ENCODE assay signal across 19 cellular contexts in genomic region chr18:9905401-9905922, GRCh38. TPM values are rescaled to one million over a fixed set of nuclear protein-coding genes. Genes with fewer than 3 reads are reported as not detected.
DNase-seq lines count a peak whose midpoint lies in the region; ATAC-seq and TF ChIP-seq lines count a peak whose summit lies in the region.
"Had no signal": no experiment of that assay in that cellular context is flagged by ENCODE, and none has a peak within 500 bp of the region (broad histone marks: within the 10 kb centered on the region; RNA-seq: fewer than 3 reads in every experiment).

No MANE protein-coding gene starts in this region.

- H3K9me2 ChIP-seq in PC-3 (replicated peaks; ENCODE audit: low read length): no peaks in the 10 kb centered on the region

- H3K4me2 ChIP-seq in PC-3 (ENCODE audit: low read length): no peak overlapping the region

- no peak overlapping the region for H3K4me3 ChIP-seq in PC-3 (ENCODE audit: low read length)
- no peak overlapping the region for H3K4me3 ChIP-seq in effector memory CD4-positive, alpha-beta T cell (ENCODE audit: insufficient read depth, low read depth, low read length, poor library complexity, severe bottlenecking)
- H3K4me3 ChIP-seq: heart left ventricle had no signal

- H3K36me3 ChIP-seq in PC-3 (ENCODE audit: low read depth, low read length): no peaks in the 10 kb centered on the region
- H3K36me3 ChIP-seq in effector memory CD4-positive, alpha-beta T cell (ENCODE audit: control insufficient read depth, insufficient read depth, low read length): no peaks in the 10 kb centered on the region
- H3K36me3 ChIP-seq: heart left ventricle had no signal

- H3K27ac ChIP-seq in PC-3 (ENCODE audit: low read length): no peak overlapping the region
- H3K27ac ChIP-seq in effector memory CD4-positive, alpha-beta T cell (ENCODE audit: insufficient read depth, low read length, poor library complexity, severe bottlenecking): no peak overlapping the region
- H3K27ac ChIP-seq: heart left ventricle had no signal

- CTCF ChIA-PET in PC-3 (lab: Charles Lee): no interaction called here

- peak; percentile 24 for DNase-seq in EH (ENCODE audit: low read depth)
- DNase-seq in PC-3: peak; percentile 20
- peak; percentile 32 for DNase-seq in myocyte (ENCODE audit: low read depth)
- DNase-seq in effector memory CD4-positive, alpha-beta T cell: no peak
- DNase-seq in cardiac septum (ENCODE audit: low spot score): no peak
- DNase-seq in pons (ENCODE audit: low spot score): no peak
- DNase-seq: activated CD8-positive, alpha-beta memory T cell treated with anti-CD3 and anti-CD28 coated beads, Interleukin-2, amount 50 U/mL, for 4 hours; activated naive CD4-positive, alpha-beta T cell; AML-193; effector memory CD8-positive, alpha-beta T cell; heart left ventricle; Karpas-422; left colon; naive thymus-derived CD4-positive, alpha-beta T cell; NCI-H187 treated with DMSO at 0.1 percent for 48 hours; NCI-H524 treated with DMSO at 0.1 percent for 48 hours; stimulated activated CD4-positive, alpha-beta T cell treated with anti-CD3 and anti-CD28 coated beads, Interleukin-2, amount 100 ng/mL, for 24 hours had no signal

- no peak overlapping the region for H3K9ac ChIP-seq in PC-3 (ENCODE audit: low read length)

- no TSS peak for BruUV-seq in PC-3 (replicated peaks; lab: Mats Ljungman, UMichigan)

- no peaks in the 10 kb centered on the region for H3K79me2 ChIP-seq in PC-3 (ENCODE audit: low read length)

- ATAC-seq in PC-3 (no peak), esophagus mucosa (peak; percentile 50), HG03342 (IDR thresholded peaks at IDR 0.05; ENCODE audit: unreplicated experiment) (no peak)
- ATAC-seq: effector memory CD8-positive, alpha-beta T cell; heart left ventricle; left colon; naive thymus-derived CD4-positive, alpha-beta T cell had no signal

- H3K27me3 ChIP-seq in PC-3 (ENCODE audit: low read length): no peaks in the 10 kb centered on the region
- no peaks in the 10 kb centered on the region for H3K27me3 ChIP-seq in effector memory CD4-positive, alpha-beta T cell (replicated peaks; ENCODE audit: control insufficient read depth, insufficient read depth, low read length, poor library complexity, severe bottlenecking)
- H3K27me3 ChIP-seq: heart left ventricle had no signal

- no peaks in the 10 kb centered on the region for H4K20me1 ChIP-seq in PC-3 (ENCODE audit: low read length)

- intact Hi-C loops in PC-3 (cut with micrococcal nuclease): no loop called here
- intact Hi-C loops in cardiac septum (cut with DNase I): no loop called here

- peaks cover 4% of the 10 kb centered on the region; the same call in 1 of the 2 replicates for H3K4me1 ChIP-seq in PC-3 (ENCODE audit: insufficient read depth, low read length)
- H3K4me1 ChIP-seq in effector memory CD4-positive, alpha-beta T cell (ENCODE audit: control insufficient read depth, insufficient read depth, low read length, poor library complexity, severe bottlenecking): no peaks in the 10 kb centered on the region

- TF ChIP-seq CTCF in PC-3 (conservative IDR thresholded peaks at IDR 0.05; ENCODE audit: low read depth, low read length): no peak

- POLR2A ChIA-PET in PC-3 (lab: Charles Lee; ENCODE audit: unreplicated experiment): interaction anchor here (0.7 kb wide), 1 partner anchor 112 kb away, joined by 3 read pairs; no protein-coding TSS in a partner anchor

- H3K9me3 ChIP-seq in PC-3 (ENCODE audit: low read length): no peaks in the 10 kb centered on the region
- no peaks in the 10 kb centered on the region for H3K9me3 ChIP-seq in effector memory CD4-positive, alpha-beta T cell (ENCODE audit: control insufficient read depth, low read length)
- H3K9me3 ChIP-seq: heart left ventricle had no signal

- H2AFZ ChIP-seq in PC-3 (ENCODE audit: low read length): no peak overlapping the region

- no peaks in the 10 kb centered on the region for H3F3A ChIP-seq in PC-3 (ENCODE audit: low read length, unreplicated experiment)

RNA-seq across cellular contexts. Expression of gene VAPA, which starts 8.4 kb away (rescaled TPM):
- total RNA-seq in PC-3 (2014; rRNA removed) (281 and 293 TPM in 2 replicates), esophagus mucosa (232 TPM), myocyte (281 and 387 TPM in 2 replicates), cardiac septum (232 TPM)
- polyA plus RNA-seq in myocyte (2012): 144 TPM

RNA-seq across cellular contexts. Expression of gene TXNDC2, which starts 19.7 kb away (rescaled TPM):
- total RNA-seq in PC-3 (2014; rRNA removed): 0.87 TPM in 1 of 2 replicates, not detected in the other
- not detected for total RNA-seq in esophagus mucosa
- 0.10 TPM in 1 of 2 replicates, not detected in the other for total RNA-seq in myocyte
- polyA plus RNA-seq in myocyte (2012): 0.24 TPM
- total RNA-seq in cardiac septum: not detected
- total RNA-seq: heart left ventricle, left colon had no signal
- polyA plus RNA-seq: naive thymus-derived CD4-positive, alpha-beta T cell had no signal

Comparison
In these comparisons a context has a peak if more than half of its experiments do, and no peak if none do; other contexts are left out.
1. DNase-seq: peak in EH (single experiment), PC-3 (single experiment) and myocyte (single experiment); none in effector memory CD4-positive, alpha-beta T cell (0 of 3), cardiac septum (single experiment) and pons (single experiment).